Comparison of ENCODE assay signal across 35 cellular contexts in genomic region chr4:92488496-92488895, GRCh38.
"Had no signal": no experiment of that assay in that cellular context is flagged by ENCODE, and none has a peak within 500 bp of the region (broad histone marks: within the 10 kb centered on the region; RNA-seq: fewer than 3 reads in every experiment).

No MANE protein-coding gene starts in this region.

- H3K9me3 Mint-ChIP-seq: activated naive CD8-positive, alpha-beta T cell treated with anti-CD3 and anti-CD28 coated beads, Interleukin-2, amount 10 ng/mL, durations not matched to agents 7 days and 5 days had no signal

- ATAC-seq: activated CD8-positive, alpha-beta T cell treated with anti-CD3 and anti-CD28 coated beads for 36 hours; activated T-cell treated with anti-CD3 and anti-CD28 coated beads, Interleukin-2, amount 50 U/mL, for 72 hours; activated T-helper 17 cell treated with anti-CD3 and anti-CD28 coated beads, Interleukin-2, amount 50 U/mL, for 72 hours; body of pancreas; PC-3; Right ventricle myocardium inferior; SK-N-SH treated with all-trans-retinoic acid at 6 μM for 48 hours; T-cell had no signal

- H3K9me3 ChIP-seq: body of pancreas, breast epithelium, Peyer's patch had no signal

- H3K27ac Mint-ChIP-seq: activated CD8-positive, alpha-beta T cell treated with anti-CD3 and anti-CD28 coated beads for 36 hours; activated naive CD8-positive, alpha-beta T cell treated with anti-CD3 and anti-CD28 coated beads, Interleukin-2, amount 10 ng/mL, durations not matched to agents 7 days and 5 days; activated T-cell treated with anti-CD3 and anti-CD28 coated beads, Interleukin-2, amount 50 U/mL, for 72 hours; activated T-helper 17 cell treated with anti-CD3 and anti-CD28 coated beads, Interleukin-2, amount 50 U/mL, for 72 hours; T-cell had no signal

- H3K36me3 Mint-ChIP-seq: activated naive CD8-positive, alpha-beta T cell treated with anti-CD3 and anti-CD28 coated beads, Interleukin-2, amount 10 ng/mL, durations not matched to agents 7 days and 5 days; T-cell had no signal

- H3K36me3 ChIP-seq: breast epithelium, Peyer's patch had no signal

- DNase-seq: activated CD4-positive, alpha-beta T cell treated with anti-CD3 and anti-CD28 coated beads for 1 hour; activated CD4-positive, alpha-beta T cell treated with anti-CD3 and anti-CD28 coated beads for 48 hours; activated CD4-positive, CD25-positive, alpha-beta regulatory T cell; activated CD8-positive, alpha-beta T cell treated with anti-CD3 and anti-CD28 coated beads for 36 hours; activated effector memory CD4-positive, alpha-beta T cell treated with anti-CD3 and anti-CD28 coated beads, Interleukin-2, amount 50 U/mL, for 16 hours; activated naive CD4-positive, alpha-beta T cell; activated naive CD4-positive, alpha-beta T cell treated with anti-CD3 and anti-CD28 coated beads, Interleukin-2, amount 50 U/mL, for 16 hours; activated naive CD8-positive, alpha-beta T cell treated with anti-CD3 and anti-CD28 coated beads, Interleukin-2, amount 10 ng/mL, durations not matched to agents 7 days and 5 days; activated T-cell treated with anti-CD3 and anti-CD28 coated beads, Interleukin-2, amount 50 U/mL, for 1 hour; activated T-cell treated with anti-CD3 and anti-CD28 coated beads, Interleukin-2, amount 50 U/mL, for 72 hours; amygdala; body of pancreas; NCI-H1092 treated with DMSO at 0.1 percent for 48 hours; NCI-H1417 treated with DMSO at 0.1 percent for 48 hours; NCI-H187 treated with DMSO at 0.1 percent for 48 hours; NCI-H2081; NCI-H2171 treated with DMSO at 0.1 percent for 48 hours; NCI-H2227 treated with DMSO at 0.1 percent for 48 hours; NCI-H446; NCI-H510A treated with DMSO at 0.1 percent for 48 hours; NCI-H526 treated with DMSO at 0.1 percent for 48 hours; NK-92 treated with Interleukin-12 subunit alpha and Interleukin-12 subunit beta, amount 100 ng/mL, for 24 hours; PC-3; Peyer's patch; SIG-M5; T-cell; T-helper 2 cell; T-helper 9 cell had no signal

- H3K27me3 Mint-ChIP-seq: activated CD8-positive, alpha-beta T cell treated with anti-CD3 and anti-CD28 coated beads for 36 hours; activated naive CD8-positive, alpha-beta T cell treated with anti-CD3 and anti-CD28 coated beads, Interleukin-2, amount 10 ng/mL, durations not matched to agents 7 days and 5 days; activated T-helper 17 cell treated with anti-CD3 and anti-CD28 coated beads, Interleukin-2, amount 50 U/mL, for 72 hours; T-cell had no signal

- H3K4me3 Mint-ChIP-seq: activated CD8-positive, alpha-beta T cell treated with anti-CD3 and anti-CD28 coated beads for 36 hours; activated naive CD8-positive, alpha-beta T cell treated with anti-CD3 and anti-CD28 coated beads, Interleukin-2, amount 10 ng/mL, durations not matched to agents 7 days and 5 days; activated T-cell treated with anti-CD3 and anti-CD28 coated beads, Interleukin-2, amount 50 U/mL, for 72 hours; activated T-helper 17 cell treated with anti-CD3 and anti-CD28 coated beads, Interleukin-2, amount 50 U/mL, for 72 hours; T-cell had no signal

- H3K4me3 ChIP-seq: body of pancreas, breast epithelium, Peyer's patch had no signal

- H3K27ac ChIP-seq: body of pancreas, breast epithelium, Peyer's patch, RWPE1, VCaP had no signal

- H3K4me1 Mint-ChIP-seq: activated naive CD8-positive, alpha-beta T cell treated with anti-CD3 and anti-CD28 coated beads, Interleukin-2, amount 10 ng/mL, durations not matched to agents 7 days and 5 days; activated T-helper 17 cell treated with anti-CD3 and anti-CD28 coated beads, Interleukin-2, amount 50 U/mL, for 72 hours; T-cell had no signal

- FAIRE-seq: astrocyte had no signal

- H3K4me1 ChIP-seq: body of pancreas, breast epithelium, Peyer's patch had no signal

- H3K27me3 ChIP-seq: body of pancreas, breast epithelium, Peyer's patch had no signal
